22 cellular contexts compared by ENCODE assay signal in genomic region chr10:112728997-112729396, GRCh38.
DNase-seq lines count a peak whose midpoint lies in the region; ATAC-seq and TF ChIP-seq lines count a peak whose summit lies in the region.
"Had no signal": no experiment of that assay in that cellular context is flagged by ENCODE, and none has a peak within 500 bp of the region (broad histone marks: within the 10 kb centered on the region; RNA-seq: fewer than 3 reads in every experiment).

No MANE protein-coding gene starts in this region.

- no peak for TF ChIP-seq CTCF in transverse colon (IDR thresholded peaks at IDR 0.05)

- intact Hi-C loops in transverse colon (cut with DNase I; ENCODE audit: low total_unique reads) = no loop called here

- H3K27me3 ChIP-seq in HUES48 (ENCODE audit: control insufficient read depth, insufficient read depth, low read length) (no peaks in the 10 kb centered on the region), transverse colon (no peaks in the 10 kb centered on the region)
- H3K27me3 ChIP-seq: BLaER1, MG63, Peyer's patch, SJCRH30 had no signal

- H3K4me3 ChIP-seq in HUES48 (ENCODE audit: low read depth, low read length) (no peak overlapping the region), transverse colon (no peak overlapping the region)
- H3K4me3 ChIP-seq: BLaER1, GM23248, HAP-1, K562, MG63, Peyer's patch, SJCRH30 had no signal

- peaks cover 41% of the 10 kb centered on the region for H3K4me1 ChIP-seq in HUES48 (ENCODE audit: control insufficient read depth, insufficient read depth, low read length)
- H3K4me1 ChIP-seq in transverse colon = peaks cover 0 to 20% (median 13%) of the 10 kb centered on the region in 4 donors

- ATAC-seq in GM18909 (IDR thresholded peaks at IDR 0.05; ENCODE audit: poor library complexity, unreplicated experiment) (peak; percentile 68), left lobe of liver (peak; percentile 75)
- ATAC-seq: K562, T-cell had no signal

- no peak for TF ChIP-seq POLR2A in transverse colon (IDR thresholded peaks at IDR 0.05)

- H3K27ac ChIP-seq in HUES48 (ENCODE audit: low read depth, low read length) (peak overlapping the region; percentile 3), transverse colon (peak overlapping the region in 3 of 4 donors; percentile 12 to 47 (median 25))
- H3K27ac ChIP-seq: BLaER1, GM23248, SJCRH30 had no signal

- no peak for TF ChIP-seq EP300 in transverse colon (IDR thresholded peaks at IDR 0.05; ENCODE audit: low read depth)

- H3K36me3 ChIP-seq in HUES48 (ENCODE audit: control insufficient read depth, insufficient read depth, low read length) = no peaks in the 10 kb centered on the region
- H3K36me3 ChIP-seq in transverse colon = no peaks in the 10 kb centered on the region
- H3K36me3 ChIP-seq: BLaER1, HAP-1, MG63, Peyer's patch, SJCRH30 had no signal

- DNase-seq in left lobe of liver (ENCODE audit: low spot score) (no peak), transverse colon (no peak), NCI-H187 (lab: John Stamatoyannopoulos, UW) (no peak)
- DNase-seq in NK-92 treated with Interleukin-12 subunit alpha and Interleukin-12 subunit beta, amount 100 ng/mL, for 24 hours (lab: John Stamatoyannopoulos, UW) = no peak
- DNase-seq in activated CD8-positive, alpha-beta memory T cell treated with anti-CD3 and anti-CD28 coated beads for 24 hours = no peak
- DNase-seq: CD4-positive, alpha-beta T cell; COR-L47; GM23248; MG63; NCI-H1048; NCI-H1417 treated with DMSO at 0.1 percent for 48 hours; NCI-H1930; NCI-H510A; NCI-H748 treated with DMSO at 0.1 percent for 48 hours; Peyer's patch; SJCRH30; T-cell had no signal

- in situ Hi-C loops in transverse colon (cut with MboI; ENCODE audit: low pct_ligation_motif_present in 1 of 4, low pct_unique_long_range_greater_than_20kb in 1 of 4, low sequenced_read_pairs in 3 of 4) = loop anchor here in 1 of 4 donors (25.0 kb wide), 1 partner anchor 383 kb away; no protein-coding TSS in a partner anchor

- H3K9ac ChIP-seq in HUES48 (ENCODE audit: low read depth, low read length) = no peak overlapping the region
- H3K9ac ChIP-seq: BLaER1, GM23248 had no signal

- H3K9me3 ChIP-seq in HUES48 (ENCODE audit: control insufficient read depth, insufficient read depth, low read length) (no peaks in the 10 kb centered on the region), transverse colon (no peaks in the 10 kb centered on the region)
- H3K9me3 ChIP-seq: BLaER1, HAP-1, MG63, Peyer's patch, SJCRH30 had no signal
